Comparison of ENCODE assay signal across 13 cellular contexts in genomic region chr14:92500491-92500941, GRCh38. TPM values are rescaled to one million over a fixed set of nuclear protein-coding genes. Genes with fewer than 3 reads are reported as not detected.
DNase-seq lines count a peak whose midpoint lies in the region; ATAC-seq and TF ChIP-seq lines count a peak whose summit lies in the region.
"Had no signal": no experiment of that assay in that cellular context is flagged by ENCODE, and none has a peak within 500 bp of the region (broad histone marks: within the 10 kb centered on the region; RNA-seq: fewer than 3 reads in every experiment).

No MANE protein-coding gene starts in this region.

- no peaks in the 10 kb centered on the region for H3K79me2 ChIP-seq in parathyroid adenoma

- peaks cover 28% of the 10 kb centered on the region for H3K4me1 ChIP-seq in RWPE2 (ENCODE audit: insufficient read depth, poor library complexity, severe bottlenecking)
- H3K4me1 ChIP-seq in heart left ventricle, result peaks cover 0 to 30% (median 13%) of the 10 kb centered on the region in 12 donors
- peaks cover 14% of the 10 kb centered on the region for H3K4me1 ChIP-seq in parathyroid adenoma
- peaks cover 0 to 14% (median 8%) of the 10 kb centered on the region in 4 donors for H3K4me1 ChIP-seq in esophagus muscularis mucosa

- WGBS in heart left ventricle, 4 donors, result 61 to 75% (median 67%) methylated on average over 6 of the region's 6 CpGs
- WGBS in esophagus muscularis mucosa, result 76% methylated on average over 6 of the region's 6 CpGs

- H3K36me3 ChIP-seq in RWPE2 (ENCODE audit: low read depth), result no peaks in the 10 kb centered on the region
- H3K36me3 ChIP-seq in heart left ventricle, result no peaks in the 10 kb centered on the region
- H3K36me3 ChIP-seq in parathyroid adenoma (ENCODE audit: control insufficient read depth, insufficient read depth, low read length), result no peaks in the 10 kb centered on the region
- H3K36me3 ChIP-seq in esophagus muscularis mucosa, result no peaks in the 10 kb centered on the region

- H3K27me3 ChIP-seq in RWPE2 (ENCODE audit: insufficient read depth, poor library complexity, severe bottlenecking) (no peaks in the 10 kb centered on the region), heart left ventricle (no peaks in the 10 kb centered on the region), parathyroid adenoma (ENCODE audit: control insufficient read depth, insufficient read depth, low read length) (no peaks in the 10 kb centered on the region), esophagus muscularis mucosa (no peaks in the 10 kb centered on the region)

- H3K4me3 ChIP-seq in RWPE2 (ENCODE audit: severe bottlenecking) (no peak overlapping the region), heart left ventricle (no peak overlapping the region), parathyroid adenoma (ENCODE audit: low read depth, low read length) (no peak overlapping the region), esophagus muscularis mucosa (no peak overlapping the region)
- H3K4me3 ChIP-seq: K562 had no signal

- H2AFZ ChIP-seq in parathyroid adenoma, result peak overlapping the region; percentile 2

- intact Hi-C loops in heart left ventricle (cut with DNase I) (no loop called here), esophagus muscularis mucosa (cut with DNase I) (no loop called here)

- in situ Hi-C loops in G401 (cut with HindIII; ENCODE audit: low sequenced_read_pairs), result no loop called here

- no peak for TF ChIP-seq CTCF in RWPE2 (IDR thresholded peaks at IDR 0.05; ENCODE audit: poor library complexity, severe bottlenecking)
- no peak for TF ChIP-seq CTCF in heart left ventricle (IDR thresholded peaks at IDR 0.05)
- TF ChIP-seq CTCF in parathyroid adenoma (IDR thresholded peaks at IDR 0.05), result no peak
- TF ChIP-seq CTCF in esophagus muscularis mucosa (IDR thresholded peaks at IDR 0.05), result no peak

- H3K9me3 ChIP-seq in RWPE2 (ENCODE audit: severe bottlenecking) (no peaks in the 10 kb centered on the region), heart left ventricle (no peaks in the 10 kb centered on the region), parathyroid adenoma (ENCODE audit: control insufficient read depth, low read length) (no peaks in the 10 kb centered on the region), esophagus muscularis mucosa (no peaks in the 10 kb centered on the region)

- no peak for TF ChIP-seq POLR2A in heart left ventricle (IDR thresholded peaks at IDR 0.05)
- TF ChIP-seq POLR2A in esophagus muscularis mucosa (IDR thresholded peaks at IDR 0.05; ENCODE audit: low read depth), result no peak

- no peak for TF ChIP-seq EP300 in esophagus muscularis mucosa (IDR thresholded peaks at IDR 0.05)

- H3K27ac ChIP-seq in RWPE2 (ENCODE audit: poor library complexity, severe bottlenecking) (no peak overlapping the region), heart left ventricle (no peak overlapping the region), parathyroid adenoma (no peak overlapping the region), esophagus muscularis mucosa (replicated peaks in 1 of 4) (no peak overlapping the region)

- ATAC-seq in RWPE2 (ENCODE audit: low read depth), result no peak
- peak; percentile 16 to 71 (median 59) for ATAC-seq in heart left ventricle
- ATAC-seq: CD8-positive, alpha-beta T cell; K562 had no signal

- H3K4me2 ChIP-seq in parathyroid adenoma (ENCODE audit: low read length), result no peak overlapping the region

- no peak overlapping the region for H3K9ac ChIP-seq in parathyroid adenoma

- DNase-seq in G401 (ENCODE audit: low spot score) (peak; percentile 23), RWPE2 (ENCODE audit: low spot score) (peak; percentile 41), heart left ventricle (peak in 3 of 5 donors; percentile 44 to 76 (median 69)), esophagus muscularis mucosa (ENCODE audit: extremely low spot score) (no peak), NCI-H1694 treated with DMSO at 0.1 percent for 48 hours (lab: John Stamatoyannopoulos, UW) (no peak), kidney glomerular epithelial cell (lab: John Stamatoyannopoulos, UW) (no peak)
- no peak for DNase-seq in stimulated activated CD4-positive, alpha-beta T cell treated with anti-CD3 and anti-CD28 coated beads, Interleukin-12 subunit alpha, Interleukin-12 subunit beta, amount 100 ng/mL, for 4 hours
- DNase-seq: activated CD4-positive, alpha-beta T cell treated with anti-CD3 and anti-CD28 coated beads for 4 hours; OCI-M1; retina had no signal

RNA-seq across cellular contexts. Expression of gene RIN3, which starts 13.1 kb away (rescaled TPM):
- total RNA-seq in G401 (2014; rRNA removed; shearing (Covaris generic)), result 0.18 and 0.85 TPM in 2 replicates
- total RNA-seq in heart left ventricle (10 to 100 TPM in 8 of 9 donors, 1 to 10 TPM in 1; 9.7 to 37.0 (median 14.6) TPM), esophagus muscularis mucosa (10 to 100 TPM; 10.6 to 20.0 (median 13.1) TPM)
- polyA plus RNA-seq in heart left ventricle, result 1 to 10 TPM; 8.6 to 8.7 TPM

Comparison
In these comparisons a context has a peak if more than half of its experiments do, and no peak if none do; other contexts are left out.
1. DNase-seq: peak in G401 (single experiment), RWPE2 (single experiment) and heart left ventricle (3 of 5); none in esophagus muscularis mucosa (single experiment), NCI-H1694 treated with DMSO at 0.1 percent for 48 hours (single experiment), stimulated activated CD4-positive, alpha-beta T cell treated with anti-CD3 and anti-CD28 coated beads, Interleukin-12 subunit alpha, Interleukin-12 subunit beta, amount 100 ng/mL, for 4 hours (single experiment) and kidney glomerular epithelial cell (single experiment).